Comparison of ENCODE assay signal across 11 cellular contexts in the genomic region with DNA sequence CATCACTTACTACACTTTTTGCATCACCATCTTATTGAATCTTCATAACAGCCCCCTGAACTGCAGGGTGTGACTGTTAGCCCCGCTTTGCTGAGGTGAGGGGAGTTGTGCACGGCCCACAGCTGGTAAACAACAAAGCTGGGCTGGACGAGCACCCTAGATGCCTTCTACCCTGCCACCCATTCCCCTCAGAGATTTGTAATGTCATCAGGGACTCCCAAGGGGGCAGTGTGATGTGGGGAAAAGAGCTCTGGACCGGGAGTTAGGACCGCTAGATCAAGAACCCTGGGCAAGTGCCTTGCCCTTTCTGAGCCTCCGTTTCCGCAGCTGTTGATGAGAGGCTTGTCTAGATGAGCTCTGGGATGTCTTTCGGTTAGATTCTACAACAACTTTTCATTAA. TPM values are rescaled to one million over a fixed set of nuclear protein-coding genes. Genes with fewer than 3 reads are reported as not detected.
DNase-seq lines count a peak whose midpoint lies in the region; ATAC-seq and TF ChIP-seq lines count a peak whose summit lies in the region.
"Had no signal": no experiment of that assay in that cellular context is flagged by ENCODE, and none has a peak within 500 bp of the region (broad histone marks: within the 10 kb centered on the region; RNA-seq: fewer than 3 reads in every experiment).

No MANE protein-coding gene starts in this region.

- ATAC-seq in right cardiac atrium, result no peak
- no peak for ATAC-seq in Right ventricle myocardium inferior
- ATAC-seq in RWPE2 (ENCODE audit: low read depth), result no peak
- ATAC-seq in lower lobe of right lung, result no peak
- ATAC-seq in HG02571 (IDR thresholded peaks at IDR 0.05; ENCODE audit: unreplicated experiment), result no peak
- ATAC-seq in psoas muscle, result no peak
- no peak for ATAC-seq in GM21825 (IDR thresholded peaks at IDR 0.05; ENCODE audit: unreplicated experiment)
- ATAC-seq: mucosa of descending colon, pancreas had no signal

- no peaks in the 10 kb centered on the region for H3K36me3 ChIP-seq in RWPE2 (ENCODE audit: low read depth)
- no peaks in the 10 kb centered on the region for H3K36me3 ChIP-seq in lower lobe of right lung
- H3K36me3 ChIP-seq in psoas muscle (ENCODE audit: insufficient read depth in 1 of 2, low read depth in 1 of 2), result peaks cover 0 to 24% of the 10 kb centered on the region in 2 donors
- H3K36me3 ChIP-seq: pancreas had no signal

- intact Hi-C loops in right cardiac atrium (cut with DNase I), result loop anchor here in 2 of 4 donors (5.0 to 10.0 kb wide), 2 partner anchors 69 to 71 kb away; no protein-coding TSS in a partner anchor
- intact Hi-C loops in Right ventricle myocardium inferior (cut with DNase I), result no loop called here
- intact Hi-C loops in lower lobe of right lung (cut with DNase I), result no loop called here
- intact Hi-C loops in psoas muscle (cut with DNase I), result no loop called here

- peak in 1 of 3 donors; percentile 10 for DNase-seq in right cardiac atrium
- DNase-seq in Right ventricle myocardium inferior (ENCODE audit: missing footprints), result no peak
- peak; percentile 54 for DNase-seq in RWPE2 (ENCODE audit: low spot score)
- DNase-seq in lower lobe of right lung, result no peak
- no peak for DNase-seq in psoas muscle
- DNase-seq in NCI-H748 treated with DMSO at 0.1 percent for 48 hours (lab: John Stamatoyannopoulos, UW), result no peak
- DNase-seq: activated CD4-positive, alpha-beta T cell treated with anti-CD3 and anti-CD28 coated beads, Interleukin-2, amount 50 U/mL, for 48 hours; mucosa of descending colon; pancreas had no signal

- no peaks in the 10 kb centered on the region for H3K27me3 ChIP-seq in right cardiac atrium (ENCODE audit: control insufficient read depth, insufficient read depth)
- H3K27me3 ChIP-seq in RWPE2 (ENCODE audit: insufficient read depth, poor library complexity, severe bottlenecking), result no peaks in the 10 kb centered on the region
- no peaks in the 10 kb centered on the region for H3K27me3 ChIP-seq in lower lobe of right lung (ENCODE audit: low read depth)
- no peaks in the 10 kb centered on the region for H3K27me3 ChIP-seq in psoas muscle (ENCODE audit: insufficient read depth in 3 of 3, low read length in 2 of 3)
- H3K27me3 ChIP-seq: pancreas had no signal

- H3K4me1 ChIP-seq in right cardiac atrium (ENCODE audit: control insufficient read depth, insufficient read depth, low read length) (peaks cover 32% of the 10 kb centered on the region), RWPE2 (ENCODE audit: insufficient read depth, poor library complexity, severe bottlenecking) (peaks cover 3% of the 10 kb centered on the region), lower lobe of right lung (peaks cover 62% of the 10 kb centered on the region), psoas muscle (peaks cover 68% of the 10 kb centered on the region)

- H3K9me3 ChIP-seq in right cardiac atrium (ENCODE audit: control insufficient read depth, low read length), result no peaks in the 10 kb centered on the region
- H3K9me3 ChIP-seq in RWPE2 (ENCODE audit: severe bottlenecking), result no peaks in the 10 kb centered on the region
- H3K9me3 ChIP-seq in lower lobe of right lung, result no peaks in the 10 kb centered on the region
- H3K9me3 ChIP-seq in psoas muscle, result no peaks in the 10 kb centered on the region
- H3K9me3 ChIP-seq: mucosa of descending colon, pancreas had no signal

- whole genome bisulfite sequencing in right cardiac atrium, result 94% methylated on average over 8 of the region's 8 CpGs
- WGBS in psoas muscle, 3 donors, result 93 to 96% (median 96%) methylated on average over 8 of the region's 8 CpGs

- TF ChIP-seq CTCF in RWPE2 (IDR thresholded peaks at IDR 0.05; ENCODE audit: poor library complexity, severe bottlenecking) (no peak), lower lobe of right lung (IDR thresholded peaks at IDR 0.05) (no peak), psoas muscle (IDR thresholded peaks at IDR 0.05) (no peak)

- H3K4me3 ChIP-seq in right cardiac atrium (ENCODE audit: low read length), result no peak overlapping the region
- no peak overlapping the region for H3K4me3 ChIP-seq in RWPE2 (ENCODE audit: severe bottlenecking)
- no peak overlapping the region for H3K4me3 ChIP-seq in lower lobe of right lung
- H3K4me3 ChIP-seq in psoas muscle, result no peak overlapping the region
- H3K4me3 ChIP-seq: mucosa of descending colon, pancreas had no signal

- H3K27ac ChIP-seq in right cardiac atrium (ENCODE audit: low read length) (peak overlapping the region; percentile 6), RWPE2 (ENCODE audit: poor library complexity, severe bottlenecking) (no peak overlapping the region), lower lobe of right lung (peak overlapping the region; percentile 10), psoas muscle (no peak overlapping the region)
- H3K27ac ChIP-seq: pancreas had no signal

RNA-seq across cellular contexts. Expression of a gene that starts 20.9 kb away (rescaled TPM):
- total RNA-seq in right cardiac atrium (100 to 1,000 TPM; 212 to 246 (median 232) TPM), Right ventricle myocardium inferior (206 TPM), lower lobe of right lung (61.6 TPM), psoas muscle (100 to 1,000 TPM in 2 of 4 donors, 10 to 100 TPM in 2; 35.2 to 110 (median 88.3) TPM)
- polyA plus RNA-seq in right cardiac atrium (334 TPM), psoas muscle (100 to 1,000 TPM in 2 of 3 donors, 10 to 100 TPM in 1; 33.5 to 134 (median 108) TPM)

RNA-seq across cellular contexts. Expression of a gene that starts 48.2 kb away (rescaled TPM):
- 10 to 100 TPM; 11.6 to 22.8 (median 12.4) TPM for total RNA-seq in right cardiac atrium
- 12.4 TPM for polyA plus RNA-seq in right cardiac atrium
- total RNA-seq in Right ventricle myocardium inferior, result 10.7 TPM
- total RNA-seq in lower lobe of right lung, result 7.7 TPM
- 1 to 10 TPM; 3.3 to 4.9 (median 4.0) TPM for total RNA-seq in psoas muscle
- 1 to 10 TPM; 3.5 to 5.8 (median 4.2) TPM for polyA plus RNA-seq in psoas muscle

Comparison
In these comparisons a context has a peak if more than half of its experiments do, and no peak if none do; other contexts are left out.
1. H3K27ac ChIP-seq: peak in right cardiac atrium (single experiment) and lower lobe of right lung (single experiment); none in RWPE2 (single experiment) and psoas muscle (single experiment).